ENCODE assay signal across 1 cellular context in genomic region chr5:472656-473343, GRCh38.
TF ChIP-seq lines count a peak whose summit lies in the region.

No MANE protein-coding gene starts in this region.

TF ChIP-seq in K562, 482 proteins besides CTCF, POLR2A, EP300 and RAD21 (continued from another document and continues in another):
- TF ChIP-seq ZNF395 (CRISPR knock-in tag; IDR thresholded peaks at IDR 0.05) (peak; percentile 96; the same call in 1 of the 2 replicates), ZFPM2 (CRISPR knock-in tag; IDR thresholded peaks at IDR 0.05) (no peak), ZNF449 (CRISPR knock-in tag; IDR thresholded peaks at IDR 0.05) (peak; percentile 68; the same call in 1 of the 2 replicates), RB1 (IDR thresholded peaks at IDR 0.05; ENCODE audit: low read depth) (peak; percentile 57), POLR2H (tag; IDR thresholded peaks at IDR 0.05; ENCODE audit: low read depth) (no peak), ZNF695 (CRISPR knock-in tag; IDR thresholded peaks at IDR 0.05) (0 out of 2 replicates have a peak, but pooled peaks have one; percentile 19), TRIM25 (IDR thresholded peaks at IDR 0.05; ENCODE audit: borderline replicate concordance) (no peak), DDX20 (tag; IDR thresholded peaks at IDR 0.05; ENCODE audit: low read depth) (no peak), BACH1 (tag; IDR thresholded peaks at IDR 0.05) (no peak), RBM34 (IDR thresholded peaks at IDR 0.05; ENCODE audit: borderline replicate concordance, insufficient read depth, low read length) (no peak; the same call in 1 of the 2 replicates), PML (IDR thresholded peaks at IDR 0.05; ENCODE audit: low read length) (no peak), GATA2 (CRISPR knock-in tag; IDR thresholded peaks at IDR 0.05) (no peak), SNRNP70 (optimal IDR thresholded peaks at IDR 0.05; ENCODE audit: low read depth, low read length) (no peak), KDM2B (CRISPR knock-in tag; IDR thresholded peaks at IDR 0.05) (peak; percentile 73; the same call in 1 of the 2 replicates), OTX1 (CRISPR knock-in tag; IDR thresholded peaks at IDR 0.05) (0 out of 2 replicates have a peak, but pooled peaks have one; percentile 8), CXXC5 (CRISPR knock-in tag; IDR thresholded peaks at IDR 0.05) (peak; percentile 97), ZBTB11 (CRISPR knock-in tag; IDR thresholded peaks at IDR 0.05) (peak in 1 of 3 experiments; percentile 85; a peak in 2 of 6 replicates), CBFB (CRISPR knock-in tag; IDR thresholded peaks at IDR 0.05) (no peak), MCM7 (IDR thresholded peaks at IDR 0.05) (no peak), ZBTB49 (CRISPR knock-in tag; IDR thresholded peaks at IDR 0.05; ENCODE audit: borderline replicate concordance) (no peak), MLX (CRISPR knock-in tag; conservative IDR thresholded peaks at IDR 0.05) (peak in 1 of 2 experiments; percentile 90; a peak in 1 of 4 replicates), SMARCB1 (IDR thresholded peaks at IDR 0.05; ENCODE audit: insufficient read length, low read depth) (no peak), NEUROD1 (IDR thresholded peaks at IDR 0.05; ENCODE audit: borderline replicate concordance, low read depth, low read length, partially characterized antibody) (no peak), MYBL2 (IDR thresholded peaks at IDR 0.05; ENCODE audit: low read depth) (no peak), MYBL2 (CRISPR knock-in tag; IDR thresholded peaks at IDR 0.05; ENCODE audit: borderline replicate concordance) (no peak), CBX1 (IDR thresholded peaks at IDR 0.05; ENCODE audit: low read depth) (peak; percentile 73; the same call in 1 of the 2 replicates), TAF9B (IDR thresholded peaks at IDR 0.05; ENCODE audit: partially characterized antibody) (no peak), SPI1 (IDR thresholded peaks at IDR 0.05; ENCODE audit: borderline replicate concordance, low read depth, low read length) (no peak), HNRNPUL1 (IDR thresholded peaks at IDR 0.05; ENCODE audit: low read length) (no peak), TAF1 (IDR thresholded peaks at IDR 0.05; ENCODE audit: control insufficient read depth, extremely low read depth, insufficient read depth, low read length, severe bottlenecking) (peak; percentile 51), IFI16 (CRISPR knock-in tag; IDR thresholded peaks at IDR 0.05) (no peak), ZNF639 (CRISPR knock-in tag; conservative IDR thresholded peaks at IDR 0.05 in 1 of 2, IDR thresholded peaks at IDR 0.05 in 1 of 2) (peak in 1 of 2 experiments; percentile 86; a peak in 2 of 4 replicates), MEF2D (tag; conservative IDR thresholded peaks at IDR 0.05; ENCODE audit: low read depth) (no peak), XRCC4 (IDR thresholded peaks at IDR 0.05; ENCODE audit: extremely low read depth, insufficient read depth, insufficient read length) (no peak), TRIM24 (IDR thresholded peaks at IDR 0.05) (no peak), U2AF2 (optimal IDR thresholded peaks at IDR 0.05; ENCODE audit: low read depth, low read length) (no peak), SRSF7 (optimal IDR thresholded peaks at IDR 0.05; ENCODE audit: low read depth, low read length) (no peak), PPARD (CRISPR knock-in tag; IDR thresholded peaks at IDR 0.05) (no peak), PYGO2 (tag; IDR thresholded peaks at IDR 0.05) (no peak), SMAD2 (IDR thresholded peaks at IDR 0.05; ENCODE audit: low read depth, low read length) (no peak), ESRRA (IDR thresholded peaks at IDR 0.05; ENCODE audit: borderline replicate concordance, low read depth) (no peak; the same call in 1 of the 2 replicates), ATF1 (CRISPR knock-in tag; IDR thresholded peaks at IDR 0.05) (no peak), ATF1 (tag; IDR thresholded peaks at IDR 0.05) (peak; percentile 72), POLR3A (IDR thresholded peaks at IDR 0.05; ENCODE audit: borderline replicate concordance, extremely low read depth, insufficient read depth, insufficient read length) (no peak), ZNF592 (IDR thresholded peaks at IDR 0.05) (peak; percentile 92), MEIS2 (IDR thresholded peaks at IDR 0.05; ENCODE audit: partially characterized antibody) (peak; percentile 88), JUN (IDR thresholded peaks at IDR 0.05; ENCODE audit: borderline replicate concordance, low read depth, low read length) (no peak), JUN (CRISPR knock-in tag; IDR thresholded peaks at IDR 0.05; ENCODE audit: borderline replicate concordance) (peak; percentile 59; the same call in 1 of the 2 replicates), POLR2G (IDR thresholded peaks at IDR 0.05; ENCODE audit: low read depth, low read length) (peak; percentile 92), ATF4 (CRISPR knock-in tag; IDR thresholded peaks at IDR 0.05) (0 out of 2 replicates have a peak, but pooled peaks have one; percentile 8)
